ENCODE assay signal across 8 cellular contexts in genomic region chr17:82238562-82239201, GRCh38. TPM values are rescaled to one million over a fixed set of nuclear protein-coding genes. Genes with fewer than 3 reads are reported as not detected.
DNase-seq lines count a peak whose midpoint lies in the region; ATAC-seq and TF ChIP-seq lines count a peak whose summit lies in the region.

No MANE protein-coding gene starts in this region.

- H3K27ac ChIP-seq in SK-N-MC (peak overlapping the region; percentile 82), right atrium auricular region (peak overlapping the region; percentile 45 to 78)

- no peaks in the 10 kb centered on the region for H3K27me3 Mint-ChIP-seq in activated naive CD8-positive, alpha-beta T cell treated with anti-CD3 and anti-CD28 coated beads for 36 hours

- peaks cover 33% of the 10 kb centered on the region for H3K4me1 Mint-ChIP-seq in activated naive CD8-positive, alpha-beta T cell treated with anti-CD3 and anti-CD28 coated beads for 36 hours

- H3K36me3 ChIP-seq in SK-N-MC (ENCODE audit: insufficient read depth, low read length) (peaks cover 13% of the 10 kb centered on the region), right atrium auricular region (peaks cover 12% of the 10 kb centered on the region)

- peaks cover 3% of the 10 kb centered on the region for H3K36me3 Mint-ChIP-seq in activated naive CD8-positive, alpha-beta T cell treated with anti-CD3 and anti-CD28 coated beads for 36 hours

- TF ChIP-seq CTCF in GM20000 (IDR thresholded peaks at IDR 0.05; ENCODE audit: extremely low read depth, missing control alignments) (no peak), right atrium auricular region (IDR thresholded peaks at IDR 0.05) (no peak)

- no peaks in the 10 kb centered on the region for H3K9me3 ChIP-seq in SK-N-MC (ENCODE audit: low read depth, low read length)
- H3K9me3 ChIP-seq in right atrium auricular region = no peaks in the 10 kb centered on the region

- H3K4me3 Mint-ChIP-seq in activated naive CD8-positive, alpha-beta T cell treated with anti-CD3 and anti-CD28 coated beads for 36 hours = peak overlapping the region; percentile 22

- peak overlapping the region; percentile 38 for H3K27ac Mint-ChIP-seq in activated naive CD8-positive, alpha-beta T cell treated with anti-CD3 and anti-CD28 coated beads for 36 hours

- no peaks in the 10 kb centered on the region for H3K9me3 Mint-ChIP-seq in activated naive CD8-positive, alpha-beta T cell treated with anti-CD3 and anti-CD28 coated beads for 36 hours

- ATAC-seq in GM18520 (IDR thresholded peaks at IDR 0.05; ENCODE audit: unreplicated experiment) (no peak), HG03095 (IDR thresholded peaks at IDR 0.05; ENCODE audit: unreplicated experiment) (no peak)

- H3K4me3 ChIP-seq in SK-N-MC = peak overlapping the region; percentile 79
- peak overlapping the region in 1 of 2 donors; percentile 28 for H3K4me3 ChIP-seq in right atrium auricular region

- peak; percentile 82 for DNase-seq in GM20000 (ENCODE audit: low spot score)
- DNase-seq in SK-N-MC (ENCODE audit: low read depth, low spot score) = no peak
- DNase-seq in activated naive CD8-positive, alpha-beta T cell treated with anti-CD3 and anti-CD28 coated beads for 36 hours = peak; percentile 78
- DNase-seq in right atrium auricular region (ENCODE audit: low spot score) = peak; percentile 76
- peak; percentile 53 for DNase-seq in smooth muscle cell of the brain vasculature (ENCODE audit: low read depth, low spot score)
- no peak for DNase-seq in NK-92 (lab: John Stamatoyannopoulos, UW; ENCODE audit: unreplicated experiment)

- no peaks in the 10 kb centered on the region for H3K27me3 ChIP-seq in right atrium auricular region

- peak overlapping the region; percentile 28 for H3K9ac ChIP-seq in SK-N-MC (ENCODE audit: insufficient read length)

- H3K4me1 ChIP-seq in right atrium auricular region = peaks cover 0 to 79% of the 10 kb centered on the region in 2 donors

RNA-seq across cellular contexts. Expression of gene SLC16A3, which starts 9.8 kb away (rescaled TPM):
- 10 to 100 TPM; 75.8 to 79.3 TPM for total RNA-seq in activated naive CD8-positive, alpha-beta T cell treated with anti-CD3 and anti-CD28 coated beads for 36 hours
- 10 to 100 TPM in 1 of 2 donors, 1 to 10 TPM in 1; 5.0 to 19.5 TPM for total RNA-seq in right atrium auricular region

RNA-seq across cellular contexts. Expression of gene CCDC57, which starts 26.0 kb away (rescaled TPM):
- total RNA-seq in activated naive CD8-positive, alpha-beta T cell treated with anti-CD3 and anti-CD28 coated beads for 36 hours = 10 to 100 TPM; 59.5 to 65.1 TPM
- total RNA-seq in right atrium auricular region = 1 to 10 TPM; 5.1 to 7.4 TPM

RNA-seq across cellular contexts. Expression of gene CSNK1D, which starts 34.8 kb away (rescaled TPM):
- 100 to 1,000 TPM; 110 to 115 TPM for total RNA-seq in activated naive CD8-positive, alpha-beta T cell treated with anti-CD3 and anti-CD28 coated beads for 36 hours
- 10 to 100 TPM; 31.3 to 32.9 TPM for total RNA-seq in right atrium auricular region

Comparison
In these comparisons a context has a peak if more than half of its experiments do, and no peak if none do; other contexts are left out.
1. DNase-seq: peak in GM20000 (single experiment), activated naive CD8-positive, alpha-beta T cell treated with anti-CD3 and anti-CD28 coated beads for 36 hours (single experiment), right atrium auricular region (single experiment) and smooth muscle cell of the brain vasculature (single experiment); none in SK-N-MC (single experiment) and NK-92 (single experiment).
2. RNA of gene CCDC57, which starts 26.0 kb away (total RNA-seq): 59.5 to 65.1 TPM in activated naive CD8-positive, alpha-beta T cell treated with anti-CD3 and anti-CD28 coated beads for 36 hours; 5.1 to 7.4 TPM in right atrium auricular region; every median in the first group is over 4 times any median in the second.